Comparison of ENCODE assay signal across 1 cellular context in genomic region chr5:131589510-131590348, GRCh38.
TF ChIP-seq lines count a peak whose summit lies in the region.

No MANE protein-coding gene starts in this region.

TF ChIP-seq in K562, 482 proteins besides CTCF, POLR2A, EP300 and RAD21 (continued from another document):
- TF ChIP-seq PKNOX1 (IDR thresholded peaks at IDR 0.05) (peak; percentile 50; the same call in 1 of the 2 replicates), BRF1 (IDR thresholded peaks at IDR 0.05; ENCODE audit: borderline replicate concordance, extremely low read depth, insufficient read length) (no peak), ARID3B (CRISPR knock-in tag; IDR thresholded peaks at IDR 0.05; ENCODE audit: borderline replicate concordance) (no peak), RB1 (IDR thresholded peaks at IDR 0.05; ENCODE audit: low read depth) (0 out of 2 replicates have a peak, but pooled peaks have one; percentile 26), CBFA2T2 (conservative IDR thresholded peaks at IDR 0.05) (no peak)
